12 cellular contexts compared by ENCODE assay signal in genomic region chr10:15325243-15326002, GRCh38. TPM values are rescaled to one million over a fixed set of nuclear protein-coding genes. Genes with fewer than 3 reads are reported as not detected.
DNase-seq lines count a peak whose midpoint lies in the region; ATAC-seq and TF ChIP-seq lines count a peak whose summit lies in the region.
"Had no signal": no experiment of that assay in that cellular context is flagged by ENCODE, and none has a peak within 500 bp of the region (broad histone marks: within the 10 kb centered on the region; RNA-seq: fewer than 3 reads in every experiment).

No MANE protein-coding gene starts in this region.

- peak overlapping the region; percentile 7 for H3K27ac ChIP-seq in CD8-positive, alpha-beta memory T cell (ENCODE audit: low read depth, low read length)

- TF ChIP-seq CTCF in cardiac fibroblast (IDR thresholded peaks at IDR 0.05; ENCODE audit: low read depth, low read length), result no peak

- CTCF ChIA-PET in CD8-positive, alpha-beta memory T cell (lab: Charles Lee), result no interaction called here

- H3K36me3 Mint-ChIP-seq in CD8-positive, alpha-beta memory T cell, result peaks cover 0 to 2% (median 0%) of the 10 kb centered on the region in 3 donors

- no peak overlapping the region for H3K4me3 ChIP-seq in CD8-positive, alpha-beta memory T cell (ENCODE audit: low read length)
- no peak overlapping the region for H3K4me3 ChIP-seq in cardiac fibroblast (replicated peaks in 1 of 2; ENCODE audit: low read depth in 2 of 2, low read length in 2 of 2)

- no peaks in the 10 kb centered on the region for H3K9me3 ChIP-seq in CD8-positive, alpha-beta memory T cell (ENCODE audit: low read length)

- ATAC-seq in left colon, result peak; percentile 47

- peak overlapping the region in 1 of 7 donors; percentile 7 for H3K4me3 Mint-ChIP-seq in CD8-positive, alpha-beta memory T cell
- H3K4me3 Mint-ChIP-seq: endodermal cell had no signal

- H3K27me3 ChIP-seq in CD8-positive, alpha-beta memory T cell (ENCODE audit: insufficient read depth, low read length, poor library complexity, severe bottlenecking), result no peaks in the 10 kb centered on the region

- no peak for DNase-seq in CD8-positive, alpha-beta memory T cell
- DNase-seq in LHCN-M2 (ENCODE audit: low read depth), result peak; percentile 76
- peak; percentile 86 to 89 for DNase-seq in cardiac fibroblast (ENCODE audit: low read depth in 2 of 2)
- DNase-seq in left colon, result no peak
- no peak for DNase-seq in stimulated activated naive CD4-positive, alpha-beta T cell (lab: John Stamatoyannopoulos, UW)
- no peak for DNase-seq in NCI-H2171 (lab: John Stamatoyannopoulos, UW)
- DNase-seq in COR-L47 (lab: John Stamatoyannopoulos, UW), result no peak
- no peak for DNase-seq in iPS-NIHi7 (ENCODE audit: extremely low spot score)
- DNase-seq: activated CD8-positive, alpha-beta memory T cell treated with anti-CD3 and anti-CD28 coated beads, Interleukin-2, amount 50 U/mL, for 4 hours; DMS 273 treated with DMSO at 0.1 percent for 48 hours; endodermal cell; SIG-M5 had no signal

- peaks cover 0 to 5% (median 4%) of the 10 kb centered on the region in 3 donors for H3K4me1 Mint-ChIP-seq in CD8-positive, alpha-beta memory T cell
- H3K4me1 Mint-ChIP-seq: endodermal cell had no signal

- no peaks in the 10 kb centered on the region for H3K4me1 ChIP-seq in CD8-positive, alpha-beta memory T cell (ENCODE audit: insufficient read depth, low read length)

- H3K27ac Mint-ChIP-seq in CD8-positive, alpha-beta memory T cell, result no peak overlapping the region
- H3K27ac Mint-ChIP-seq: endodermal cell had no signal

- H3K9me3 Mint-ChIP-seq in CD8-positive, alpha-beta memory T cell, result no peaks in the 10 kb centered on the region
- H3K9me3 Mint-ChIP-seq: endodermal cell had no signal

- intact Hi-C loops in left colon (cut with DNase I, micrococcal nuclease), result no loop called here

- H3K36me3 ChIP-seq in CD8-positive, alpha-beta memory T cell (ENCODE audit: insufficient read depth, low read length), result no peaks in the 10 kb centered on the region

- peaks cover 3 to 4% of the 10 kb centered on the region in 2 donors for H3K27me3 Mint-ChIP-seq in CD8-positive, alpha-beta memory T cell

- POLR2A ChIA-PET in CD8-positive, alpha-beta memory T cell (lab: Charles Lee), result no interaction called here

RNA-seq across cellular contexts. Expression of gene FAM171A1, which starts 45.7 kb away (rescaled TPM):
- total RNA-seq in CD8-positive, alpha-beta memory T cell, result 1 to 10 TPM; 4.2 to 4.9 TPM
- polyA plus RNA-seq in CD8-positive, alpha-beta memory T cell, result 9.7 TPM
- total RNA-seq in LHCN-M2 (2014; rRNA removed) (18.7 and 21.4 TPM in 2 replicates), left colon (10 to 100 TPM; 53.5 to 60.5 TPM)
- polyA plus RNA-seq in LHCN-M2 (2012), result 22.6 TPM

Comparison
In these comparisons a context has a peak if more than half of its experiments do, and no peak if none do; other contexts are left out.
1. DNase-seq: peak in LHCN-M2 (single experiment) and cardiac fibroblast (2 of 2); none in CD8-positive, alpha-beta memory T cell (0 of 5), left colon (0 of 2), stimulated activated naive CD4-positive, alpha-beta T cell (0 of 6), NCI-H2171 (single experiment), COR-L47 (single experiment) and iPS-NIHi7 (single experiment).